22 cellular contexts compared by ENCODE assay signal in genomic region chr9:125137200-125137599, GRCh38.
DNase-seq lines count a peak whose midpoint lies in the region; ATAC-seq lines count a peak whose summit lies in the region.
"Had no signal": no experiment of that assay in that cellular context is flagged by ENCODE, and none has a peak within 500 bp of the region (broad histone marks: within the 10 kb centered on the region; RNA-seq: fewer than 3 reads in every experiment).

No MANE protein-coding gene starts in this region.

- DNase-seq in AG08396 (ENCODE audit: low spot score) (peak; percentile 40), HS-5 (ENCODE audit: low read depth) (peak; percentile 63), astrocyte of the hippocampus (ENCODE audit: low read depth, low spot score) (peak; percentile 63), hepatic stellate cell (ENCODE audit: low spot score) (peak; percentile 24), NCI-H128 (lab: John Stamatoyannopoulos, UW; ENCODE audit: unreplicated experiment) (no peak), DMS153 (lab: John Stamatoyannopoulos, UW) (no peak), NCI-H526 (lab: John Stamatoyannopoulos, UW) (no peak)
- DNase-seq in stimulated activated naive CD8-positive, alpha-beta T cell treated with anti-CD3 and anti-CD28 coated beads, Interleukin-15, amount 100 ng/mL, for 72 hours: no peak
- DNase-seq: activated CD4-positive, alpha-beta T cell treated with anti-CD3 and anti-CD28 coated beads, Interleukin-2, amount 50 U/mL, for 1 hour; activated gamma-delta T cell; amniotic stem cell; CD8-positive, alpha-beta memory T cell; cerebellar nuclear complex; DMS79; endodermal cell; foreskin melanocyte; kidney glomerular epithelial cell; NCI-H1436; NCI-H748 treated with DMSO at 0.1 percent for 48 hours; T-helper 17 cell had no signal

- H3K27ac Mint-ChIP-seq in stimulated activated naive CD8-positive, alpha-beta T cell treated with anti-CD3 and anti-CD28 coated beads, Interleukin-15, amount 100 ng/mL, for 72 hours: no peak overlapping the region
- H3K27ac Mint-ChIP-seq: CD8-positive, alpha-beta memory T cell; endodermal cell; nephron; T-helper 17 cell had no signal

- no peaks in the 10 kb centered on the region for H3K27me3 Mint-ChIP-seq in stimulated activated naive CD8-positive, alpha-beta T cell treated with anti-CD3 and anti-CD28 coated beads, Interleukin-15, amount 100 ng/mL, for 72 hours
- H3K27me3 Mint-ChIP-seq: CD8-positive, alpha-beta memory T cell; T-helper 17 cell had no signal

- peaks cover 37% of the 10 kb centered on the region for H3K4me1 Mint-ChIP-seq in stimulated activated naive CD8-positive, alpha-beta T cell treated with anti-CD3 and anti-CD28 coated beads, Interleukin-15, amount 100 ng/mL, for 72 hours
- H3K4me1 Mint-ChIP-seq: endodermal cell had no signal

- peaks cover 0 to 8% of the 10 kb centered on the region in 2 donors for H3K9me3 Mint-ChIP-seq in stimulated activated naive CD8-positive, alpha-beta T cell treated with anti-CD3 and anti-CD28 coated beads, Interleukin-15, amount 100 ng/mL, for 72 hours
- H3K9me3 Mint-ChIP-seq: endodermal cell had no signal

- no peak for ATAC-seq in stimulated activated naive CD8-positive, alpha-beta T cell treated with anti-CD3 and anti-CD28 coated beads, Interleukin-15, amount 100 ng/mL, for 72 hours
- ATAC-seq: A549, T-helper 17 cell had no signal

- H3K4me3 Mint-ChIP-seq in stimulated activated naive CD8-positive, alpha-beta T cell treated with anti-CD3 and anti-CD28 coated beads, Interleukin-15, amount 100 ng/mL, for 72 hours: no peak overlapping the region
- H3K4me3 Mint-ChIP-seq: endodermal cell, nephron, T-helper 17 cell had no signal

Comparison
In these comparisons a context has a peak if more than half of its experiments do, and no peak if none do; other contexts are left out.
1. DNase-seq: peak in AG08396 (single experiment), HS-5 (single experiment), astrocyte of the hippocampus (single experiment) and hepatic stellate cell (single experiment); none in NCI-H128 (single experiment), DMS153 (single experiment), NCI-H526 (0 of 2) and stimulated activated naive CD8-positive, alpha-beta T cell treated with anti-CD3 and anti-CD28 coated beads, Interleukin-15, amount 100 ng/mL, for 72 hours (0 of 2).